Comparison of ENCODE assay signal across 1 cellular context in the genomic region with DNA sequence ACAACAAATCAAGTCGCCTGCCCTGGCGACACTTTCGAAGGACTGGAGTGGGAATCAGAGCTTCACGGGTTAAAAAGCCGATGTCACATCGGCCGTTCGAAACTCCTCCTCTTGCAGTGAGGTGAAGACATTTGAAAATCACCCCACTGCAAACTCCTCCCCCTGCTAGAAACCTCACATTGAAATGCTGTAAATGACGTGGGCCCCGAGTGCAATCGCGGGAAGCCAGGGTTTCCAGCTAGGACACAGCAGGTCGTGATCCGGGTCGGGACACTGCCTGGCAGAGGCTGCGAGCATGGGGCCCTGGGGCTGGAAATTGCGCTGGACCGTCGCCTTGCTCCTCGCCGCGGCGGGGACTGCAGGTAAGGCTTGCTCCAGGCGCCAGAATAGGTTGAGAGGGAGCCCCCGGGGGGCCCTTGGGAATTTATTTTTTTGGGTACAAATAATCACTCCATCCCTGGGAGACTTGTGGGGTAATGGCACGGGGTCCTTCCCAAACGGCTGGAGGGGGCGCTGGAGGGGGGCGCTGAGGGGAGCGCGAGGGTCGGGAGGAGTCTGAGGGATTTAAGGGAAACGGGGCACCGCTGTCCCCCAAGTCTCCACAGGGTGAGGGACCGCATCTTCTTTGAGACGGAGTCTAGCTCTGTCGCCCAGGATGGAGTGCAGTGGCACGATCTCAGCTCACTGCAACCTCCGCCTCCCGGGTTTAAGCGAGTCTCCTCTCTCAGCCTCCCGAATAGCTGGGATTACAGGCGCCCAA.
A peak's percentile ranks its signal among the peaks of the same experiment; 100 is the strongest.
TF ChIP-seq lines count a peak whose summit lies in the region.

Gene LDLR, plus strand, starts transcription at position 210 of the 760 bp plus-strand sequence. Its CDS starts 86 bp downstream, at position 296.

TF ChIP-seq in K562, 482 proteins besides CTCF, POLR2A, EP300 and RAD21 (continued from another document and continues in another):
- TF ChIP-seq, protein P1, sequence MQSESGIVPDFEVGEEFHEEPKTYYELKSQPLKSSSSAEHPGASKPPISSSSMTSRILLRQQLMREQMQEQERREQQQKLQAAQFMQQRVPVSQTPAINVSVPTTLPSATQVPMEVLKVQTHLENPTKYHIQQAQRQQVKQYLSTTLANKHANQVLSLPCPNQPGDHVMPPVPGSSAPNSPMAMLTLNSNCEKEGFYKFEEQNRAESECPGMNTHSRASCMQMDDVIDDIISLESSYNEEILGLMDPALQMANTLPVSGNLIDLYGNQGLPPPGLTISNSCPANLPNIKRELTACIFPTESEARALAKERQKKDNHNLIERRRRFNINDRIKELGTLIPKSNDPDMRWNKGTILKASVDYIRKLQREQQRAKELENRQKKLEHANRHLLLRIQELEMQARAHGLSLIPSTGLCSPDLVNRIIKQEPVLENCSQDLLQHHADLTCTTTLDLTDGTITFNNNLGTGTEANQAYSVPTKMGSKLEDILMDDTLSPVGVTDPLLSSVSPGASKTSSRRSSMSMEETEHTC (IDR thresholded peaks at IDR 0.05) = no peak
- no peak for TF ChIP-seq ERF (CRISPR knock-in tag; IDR thresholded peaks at IDR 0.05)
- TF ChIP-seq ZNF57 (CRISPR knock-in tag; IDR thresholded peaks at IDR 0.05) = no peak
- TF ChIP-seq CC2D1A (IDR thresholded peaks at IDR 0.05) = no peak
- TF ChIP-seq CSDE1 (IDR thresholded peaks at IDR 0.05) = peak in 1 of 2 experiments; percentile 76; a peak in 2 of 4 replicates
- TF ChIP-seq HMGN3 (IDR thresholded peaks at IDR 0.05; ENCODE audit: borderline replicate concordance, extremely low read depth, insufficient read length, low read depth, low read length) = peak; percentile 77
- TF ChIP-seq SAFB (IDR thresholded peaks at IDR 0.05; ENCODE audit: borderline replicate concordance, low read depth, low read length) = no peak
- no peak for TF ChIP-seq ZNF512 (tag; IDR thresholded peaks at IDR 0.05)
- TF ChIP-seq ETS2 (tag; IDR thresholded peaks at IDR 0.05; ENCODE audit: borderline replicate concordance, poor library complexity, severe bottlenecking) = no peak
- TF ChIP-seq, protein P2, sequence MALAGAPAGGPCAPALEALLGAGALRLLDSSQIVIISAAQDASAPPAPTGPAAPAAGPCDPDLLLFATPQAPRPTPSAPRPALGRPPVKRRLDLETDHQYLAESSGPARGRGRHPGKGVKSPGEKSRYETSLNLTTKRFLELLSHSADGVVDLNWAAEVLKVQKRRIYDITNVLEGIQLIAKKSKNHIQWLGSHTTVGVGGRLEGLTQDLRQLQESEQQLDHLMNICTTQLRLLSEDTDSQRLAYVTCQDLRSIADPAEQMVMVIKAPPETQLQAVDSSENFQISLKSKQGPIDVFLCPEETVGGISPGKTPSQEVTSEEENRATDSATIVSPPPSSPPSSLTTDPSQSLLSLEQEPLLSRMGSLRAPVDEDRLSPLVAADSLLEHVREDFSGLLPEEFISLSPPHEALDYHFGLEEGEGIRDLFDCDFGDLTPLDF (CRISPR knock-in tag; IDR thresholded peaks at IDR 0.05) = peak; percentile 59
- no peak for TF ChIP-seq ZNF124 (CRISPR knock-in tag; IDR thresholded peaks at IDR 0.05)
- TF ChIP-seq, protein P3, sequence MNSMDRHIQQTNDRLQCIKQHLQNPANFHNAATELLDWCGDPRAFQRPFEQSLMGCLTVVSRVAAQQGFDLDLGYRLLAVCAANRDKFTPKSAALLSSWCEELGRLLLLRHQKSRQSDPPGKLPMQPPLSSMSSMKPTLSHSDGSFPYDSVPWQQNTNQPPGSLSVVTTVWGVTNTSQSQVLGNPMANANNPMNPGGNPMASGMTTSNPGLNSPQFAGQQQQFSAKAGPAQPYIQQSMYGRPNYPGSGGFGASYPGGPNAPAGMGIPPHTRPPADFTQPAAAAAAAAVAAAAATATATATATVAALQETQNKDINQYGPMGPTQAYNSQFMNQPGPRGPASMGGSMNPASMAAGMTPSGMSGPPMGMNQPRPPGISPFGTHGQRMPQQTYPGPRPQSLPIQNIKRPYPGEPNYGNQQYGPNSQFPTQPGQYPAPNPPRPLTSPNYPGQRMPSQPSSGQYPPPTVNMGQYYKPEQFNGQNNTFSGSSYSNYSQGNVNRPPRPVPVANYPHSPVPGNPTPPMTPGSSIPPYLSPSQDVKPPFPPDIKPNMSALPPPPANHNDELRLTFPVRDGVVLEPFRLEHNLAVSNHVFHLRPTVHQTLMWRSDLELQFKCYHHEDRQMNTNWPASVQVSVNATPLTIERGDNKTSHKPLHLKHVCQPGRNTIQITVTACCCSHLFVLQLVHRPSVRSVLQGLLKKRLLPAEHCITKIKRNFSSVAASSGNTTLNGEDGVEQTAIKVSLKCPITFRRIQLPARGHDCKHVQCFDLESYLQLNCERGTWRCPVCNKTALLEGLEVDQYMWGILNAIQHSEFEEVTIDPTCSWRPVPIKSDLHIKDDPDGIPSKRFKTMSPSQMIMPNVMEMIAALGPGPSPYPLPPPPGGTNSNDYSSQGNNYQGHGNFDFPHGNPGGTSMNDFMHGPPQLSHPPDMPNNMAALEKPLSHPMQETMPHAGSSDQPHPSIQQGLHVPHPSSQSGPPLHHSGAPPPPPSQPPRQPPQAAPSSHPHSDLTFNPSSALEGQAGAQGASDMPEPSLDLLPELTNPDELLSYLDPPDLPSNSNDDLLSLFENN (IDR thresholded peaks at IDR 0.05; ENCODE audit: low read depth in 2 of 2, low read length in 2 of 2) = peak in 1 of 2 experiments; percentile 11; a peak in 1 of 4 replicates
- TF ChIP-seq, protein P4, sequence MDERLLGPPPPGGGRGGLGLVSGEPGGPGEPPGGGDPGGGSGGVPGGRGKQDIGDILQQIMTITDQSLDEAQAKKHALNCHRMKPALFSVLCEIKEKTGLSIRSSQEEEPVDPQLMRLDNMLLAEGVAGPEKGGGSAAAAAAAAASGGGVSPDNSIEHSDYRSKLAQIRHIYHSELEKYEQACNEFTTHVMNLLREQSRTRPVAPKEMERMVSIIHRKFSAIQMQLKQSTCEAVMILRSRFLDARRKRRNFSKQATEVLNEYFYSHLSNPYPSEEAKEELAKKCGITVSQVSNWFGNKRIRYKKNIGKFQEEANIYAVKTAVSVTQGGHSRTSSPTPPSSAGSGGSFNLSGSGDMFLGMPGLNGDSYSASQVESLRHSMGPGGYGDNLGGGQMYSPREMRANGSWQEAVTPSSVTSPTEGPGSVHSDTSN (CRISPR knock-in tag; IDR thresholded peaks at IDR 0.05; ENCODE audit: low read depth) = no peak
- TF ChIP-seq, protein P4 (tag; conservative IDR thresholded peaks at IDR 0.05; ENCODE audit: low read depth) = peak; percentile 52; the same call in 1 of the 2 replicates
- TF ChIP-seq SETDB1 (IDR thresholded peaks at IDR 0.05; ENCODE audit: low read length) = no peak
- no peak for TF ChIP-seq RBM39 (optimal IDR thresholded peaks at IDR 0.05; ENCODE audit: low read depth, low read length)
- no peak for TF ChIP-seq ZNF197 (CRISPR knock-in tag; IDR thresholded peaks at IDR 0.05; ENCODE audit: low read depth)
- TF ChIP-seq NFE2 (IDR thresholded peaks at IDR 0.05; ENCODE audit: low read depth) = peak; percentile 12; the same call in 1 of the 2 replicates
- no peak for TF ChIP-seq ZNF785 (CRISPR knock-in tag; IDR thresholded peaks at IDR 0.05)
- TF ChIP-seq, protein P5, sequence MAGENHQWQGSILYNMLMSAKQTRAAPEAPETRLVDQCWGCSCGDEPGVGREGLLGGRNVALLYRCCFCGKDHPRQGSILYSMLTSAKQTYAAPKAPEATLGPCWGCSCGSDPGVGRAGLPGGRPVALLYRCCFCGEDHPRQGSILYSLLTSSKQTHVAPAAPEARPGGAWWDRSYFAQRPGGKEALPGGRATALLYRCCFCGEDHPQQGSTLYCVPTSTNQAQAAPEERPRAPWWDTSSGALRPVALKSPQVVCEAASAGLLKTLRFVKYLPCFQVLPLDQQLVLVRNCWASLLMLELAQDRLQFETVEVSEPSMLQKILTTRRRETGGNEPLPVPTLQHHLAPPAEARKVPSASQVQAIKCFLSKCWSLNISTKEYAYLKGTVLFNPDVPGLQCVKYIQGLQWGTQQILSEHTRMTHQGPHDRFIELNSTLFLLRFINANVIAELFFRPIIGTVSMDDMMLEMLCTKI (IDR thresholded peaks at IDR 0.05; ENCODE audit: partially characterized antibody) = no peak
- no peak for TF ChIP-seq PTRF (tag; IDR thresholded peaks at IDR 0.05)
- TF ChIP-seq ZNF699 (CRISPR knock-in tag; IDR thresholded peaks at IDR 0.05; ENCODE audit: insufficient replicate concordance) = no peak
- TF ChIP-seq ZNF232 (CRISPR knock-in tag; IDR thresholded peaks at IDR 0.05) = no peak
- no peak for TF ChIP-seq ZNF274 (IDR thresholded peaks at IDR 0.05; ENCODE audit: borderline replicate concordance, low read depth, low read length)
- TF ChIP-seq ZNF165 (CRISPR knock-in tag; IDR thresholded peaks at IDR 0.05; ENCODE audit: borderline replicate concordance) = no peak; the same call in 1 of the 2 replicates
- TF ChIP-seq ZNF41 (CRISPR knock-in tag; conservative IDR thresholded peaks at IDR 0.05) = no peak
- no peak for TF ChIP-seq ARID2 (IDR thresholded peaks at IDR 0.05)
- TF ChIP-seq PHB2 (IDR thresholded peaks at IDR 0.05; ENCODE audit: low read depth) = no peak
- TF ChIP-seq POLR2B (IDR thresholded peaks at IDR 0.05; ENCODE audit: low read depth, partially characterized antibody) = peak; percentile 97
- no peak for TF ChIP-seq ZNF655 (CRISPR knock-in tag; IDR thresholded peaks at IDR 0.05)
- no peak for TF ChIP-seq ATF4 (CRISPR knock-in tag; IDR thresholded peaks at IDR 0.05)
- no peak for TF ChIP-seq NFYB (IDR thresholded peaks at IDR 0.05; ENCODE audit: extremely low read depth, insufficient read length)
- no peak for TF ChIP-seq GATA2 (CRISPR knock-in tag; IDR thresholded peaks at IDR 0.05)
- no peak for TF ChIP-seq ZFP91 (CRISPR knock-in tag; IDR thresholded peaks at IDR 0.05)
- TF ChIP-seq RBBP5 (IDR thresholded peaks at IDR 0.05; ENCODE audit: borderline replicate concordance, insufficient read depth, low read length, poor library complexity, severe bottlenecking) = no peak
- TF ChIP-seq HOMEZ (CRISPR knock-in tag; IDR thresholded peaks at IDR 0.05) = no peak
- peak; percentile 71 for TF ChIP-seq MBD2 (IDR thresholded peaks at IDR 0.05; ENCODE audit: borderline replicate concordance, low read depth)
